7 cellular contexts compared by ENCODE assay signal in genomic region chr19:49150944-49151243, GRCh38. TPM values are rescaled to one million over a fixed set of nuclear protein-coding genes. Genes with fewer than 3 reads are reported as not detected.
DNase-seq lines count a peak whose midpoint lies in the region; ATAC-seq and TF ChIP-seq lines count a peak whose summit lies in the region.
"Had no signal": no experiment of that assay in that cellular context is flagged by ENCODE, and none has a peak within 500 bp of the region (broad histone marks: within the 10 kb centered on the region; RNA-seq: fewer than 3 reads in every experiment).

No MANE protein-coding gene starts in this region.

- no peaks in the 10 kb centered on the region for H3K9me3 ChIP-seq in psoas muscle

- no peak for TF ChIP-seq CTCF in dorsolateral prefrontal cortex (IDR thresholded peaks at IDR 0.05 in 54 of 56, conservative IDR thresholded peaks at IDR 0.05 in 2 of 56; ENCODE audit: low read depth in 1 of 56, partially characterized antibody in 56 of 56)
- TF ChIP-seq CTCF in psoas muscle (IDR thresholded peaks at IDR 0.05) = no peak

- intact Hi-C loops in dorsolateral prefrontal cortex (cut with DNase I) = no loop called here
- intact Hi-C loops in psoas muscle (cut with DNase I) = loop anchor here (5.0 to 10.0 kb wide), 2 partner anchors 34 to 156 kb away; partner anchors contain the start of genes C19orf73 (in 2 of the 2), PPFIA3 (in 2 of the 2), GYS1 (in 1 of the 2) and RUVBL2 (in 1 of the 2)

- H3K4me3 ChIP-seq in dorsolateral prefrontal cortex (peak overlapping the region; percentile 48 to 99 (median 82)), psoas muscle (peak overlapping the region; percentile 77)

- no peaks in the 10 kb centered on the region for H3K36me3 ChIP-seq in psoas muscle (ENCODE audit: insufficient read depth in 1 of 2, low read depth in 1 of 2)

- peaks cover 45% of the 10 kb centered on the region for H3K27me3 Mint-ChIP-seq in IgD-negative memory B cell
- H3K27me3 Mint-ChIP-seq in activated CD8-positive, alpha-beta memory T cell treated with anti-CD3 and anti-CD28 coated beads, Interleukin-2, amount 10 ng/mL, durations not matched to agents 7 days and 5 days = peaks cover 69% of the 10 kb centered on the region

- ATAC-seq in psoas muscle = no peak
- no peak for ATAC-seq in HG02870 (IDR thresholded peaks at IDR 0.05; ENCODE audit: unreplicated experiment)
- ATAC-seq in activated CD8-positive, alpha-beta memory T cell treated with anti-CD3 and anti-CD28 coated beads, Interleukin-2, amount 10 ng/mL, durations not matched to agents 7 days and 5 days = no peak

- peak overlapping the region; percentile 52 to 89 (median 76) for H3K4me3 Mint-ChIP-seq in IgD-negative memory B cell
- no peak overlapping the region for H3K4me3 Mint-ChIP-seq in activated CD8-positive, alpha-beta memory T cell treated with anti-CD3 and anti-CD28 coated beads, Interleukin-2, amount 10 ng/mL, durations not matched to agents 7 days and 5 days

- peaks cover 25% of the 10 kb centered on the region for H3K4me1 ChIP-seq in psoas muscle

- no peak overlapping the region for H3K27ac Mint-ChIP-seq in IgD-negative memory B cell
- no peak overlapping the region for H3K27ac Mint-ChIP-seq in activated CD8-positive, alpha-beta memory T cell treated with anti-CD3 and anti-CD28 coated beads, Interleukin-2, amount 10 ng/mL, durations not matched to agents 7 days and 5 days

- H3K4me1 Mint-ChIP-seq in IgD-negative memory B cell = peaks cover 8 to 13% (median 8%) of the 10 kb centered on the region in 3 donors
- H3K4me1 Mint-ChIP-seq in activated CD8-positive, alpha-beta memory T cell treated with anti-CD3 and anti-CD28 coated beads, Interleukin-2, amount 10 ng/mL, durations not matched to agents 7 days and 5 days = peaks cover 25% of the 10 kb centered on the region

- H3K27ac ChIP-seq in dorsolateral prefrontal cortex = peak overlapping the region in 44 of 59 donors; percentile 19 to 95 (median 84)
- peak overlapping the region; percentile 99 for H3K27ac ChIP-seq in psoas muscle

- DNase-seq in dorsolateral prefrontal cortex (no peak), psoas muscle (no peak), ecto neural progenitor cell (ENCODE audit: low spot score) (no peak)
- DNase-seq in activated CD8-positive, alpha-beta memory T cell treated with anti-CD3 and anti-CD28 coated beads, Interleukin-2, amount 10 ng/mL, durations not matched to agents 7 days and 5 days = no peak
- DNase-seq: activated CD4-positive, alpha-beta T cell treated with anti-CD3 and anti-CD28 coated beads, Interleukin-2, amount 50 U/mL, for 1 hour had no signal

- H3K9me3 Mint-ChIP-seq in IgD-negative memory B cell = peaks cover 3 to 8% (median 8%) of the 10 kb centered on the region in 3 donors
- H3K9me3 Mint-ChIP-seq in activated CD8-positive, alpha-beta memory T cell treated with anti-CD3 and anti-CD28 coated beads, Interleukin-2, amount 10 ng/mL, durations not matched to agents 7 days and 5 days (ENCODE audit: low read depth) = no peaks in the 10 kb centered on the region

- 8 to 9% (median 8%) methylated on average over 12 to 16 of the region's 16 CpGs for WGBS in psoas muscle, 3 donors

- no peaks in the 10 kb centered on the region for H3K36me3 Mint-ChIP-seq in IgD-negative memory B cell
- no peaks in the 10 kb centered on the region for H3K36me3 Mint-ChIP-seq in activated CD8-positive, alpha-beta memory T cell treated with anti-CD3 and anti-CD28 coated beads, Interleukin-2, amount 10 ng/mL, durations not matched to agents 7 days and 5 days

- no peaks in the 10 kb centered on the region for H3K27me3 ChIP-seq in dorsolateral prefrontal cortex
- no peaks in the 10 kb centered on the region for H3K27me3 ChIP-seq in psoas muscle (ENCODE audit: insufficient read depth in 3 of 3, low read length in 2 of 3)

- CTCF ChIA-PET in activated CD8-positive, alpha-beta memory T cell treated with anti-CD3 and anti-CD28 coated beads, Interleukin-2, amount 10 ng/mL, durations not matched to agents 7 days and 5 days (lab: Charles Lee) = interaction anchor here (1.0 to 1.9 kb wide), 3 partner anchors 53 to 151 kb away, joined by 3 to 10 read pairs (median 4); no protein-coding TSS in a partner anchor

RNA-seq across cellular contexts. Expression of gene HRC, which starts 4.3 kb away (rescaled TPM):
- polyA plus RNA-seq in IgD-negative memory B cell = not detected
- 1 to 10 TPM in 96 of 120 experiments, under 1 TPM in 24; 0.26 to 5.0 (median 1.5) TPM for total RNA-seq in dorsolateral prefrontal cortex
- 100 to 1,000 TPM; 250 to 405 (median 298) TPM for total RNA-seq in psoas muscle
- polyA plus RNA-seq in psoas muscle = 100 to 1,000 TPM in 2 of 3 donors, 10 to 100 TPM in 1; 32.9 to 160 (median 105) TPM
- not detected for total RNA-seq in activated CD8-positive, alpha-beta memory T cell treated with anti-CD3 and anti-CD28 coated beads, Interleukin-2, amount 10 ng/mL, durations not matched to agents 7 days and 5 days

RNA-seq across cellular contexts. Expression of gene TRPM4, which starts 6.7 kb away (rescaled TPM):
- polyA plus RNA-seq in IgD-negative memory B cell (not detected), psoas muscle (1 to 10 TPM; 6.5 to 8.7 (median 6.7) TPM)
- total RNA-seq in dorsolateral prefrontal cortex (10 to 100 TPM in 119 of 120 experiments, 1 to 10 TPM in 1; 7.3 to 29.5 (median 16.3) TPM), psoas muscle (10 to 100 TPM in 3 of 4 donors, 1 to 10 TPM in 1; 9.5 to 20.6 (median 16.2) TPM)
- under 1 TPM in 1 of 2 experiments, not detected in 1; 0.14 TPM for total RNA-seq in activated CD8-positive, alpha-beta memory T cell treated with anti-CD3 and anti-CD28 coated beads, Interleukin-2, amount 10 ng/mL, durations not matched to agents 7 days and 5 days

RNA-seq across cellular contexts. Expression of gene PPFIA3, which starts 31.6 kb away (rescaled TPM):
- not detected for polyA plus RNA-seq in IgD-negative memory B cell
- total RNA-seq in dorsolateral prefrontal cortex = 100 to 1,000 TPM in 3 of 120 experiments, 10 to 100 TPM in 117; 24.9 to 116 (median 84.0) TPM
- total RNA-seq in psoas muscle = 1 to 10 TPM; 1.4 to 3.8 (median 2.6) TPM
- 1 to 10 TPM; 2.6 to 5.0 (median 3.2) TPM for polyA plus RNA-seq in psoas muscle
- 1 to 10 TPM; 1.7 to 3.6 TPM for total RNA-seq in activated CD8-positive, alpha-beta memory T cell treated with anti-CD3 and anti-CD28 coated beads, Interleukin-2, amount 10 ng/mL, durations not matched to agents 7 days and 5 days

RNA-seq across cellular contexts. Expression of gene C19orf73, which starts 32.0 kb away (rescaled TPM):
- polyA plus RNA-seq in IgD-negative memory B cell (2.6 TPM), psoas muscle (1 to 10 TPM; 1.7 to 1.9 (median 1.9) TPM)
- total RNA-seq in dorsolateral prefrontal cortex (1 to 10 TPM in 119 of 120 experiments, not detected in 1; 1.5 to 6.6 (median 3.2) TPM), psoas muscle (1 to 10 TPM in 2 of 4 donors, under 1 TPM in 2; 0.54 to 1.6 (median 1.2) TPM)
- 1 to 10 TPM; 1.6 to 1.8 TPM for total RNA-seq in activated CD8-positive, alpha-beta memory T cell treated with anti-CD3 and anti-CD28 coated beads, Interleukin-2, amount 10 ng/mL, durations not matched to agents 7 days and 5 days

RNA-seq across cellular contexts. Expression of gene LIN7B, which starts 36.7 kb away (rescaled TPM):
- polyA plus RNA-seq in IgD-negative memory B cell = 8.3 TPM
- total RNA-seq in dorsolateral prefrontal cortex = 10 to 100 TPM; 15.5 to 61.0 (median 36.9) TPM
- total RNA-seq in psoas muscle = 10 to 100 TPM; 11.8 to 27.9 (median 22.3) TPM
- polyA plus RNA-seq in psoas muscle = 10 to 100 TPM; 13.9 to 24.3 (median 15.8) TPM
- total RNA-seq in activated CD8-positive, alpha-beta memory T cell treated with anti-CD3 and anti-CD28 coated beads, Interleukin-2, amount 10 ng/mL, durations not matched to agents 7 days and 5 days = 1 to 10 TPM; 3.3 to 5.7 TPM

Comparison
In these comparisons a context has a peak if more than half of its experiments do, and no peak if none do; other contexts are left out.
1. RNA of gene HRC, which starts 4.3 kb away (total RNA-seq): 250 to 405 TPM in psoas muscle; 0.26 to 5.0 TPM in dorsolateral prefrontal cortex and not detected in activated CD8-positive, alpha-beta memory T cell treated with anti-CD3 and anti-CD28 coated beads, Interleukin-2, amount 10 ng/mL, durations not matched to agents 7 days and 5 days; every median in the first group is over 10 times any median in the second.
2. RNA of gene TRPM4, which starts 6.7 kb away (total RNA-seq): 9.5 to 20.6 TPM in psoas muscle and 7.3 to 29.5 TPM in dorsolateral prefrontal cortex; 0.14 TPM in activated CD8-positive, alpha-beta memory T cell treated with anti-CD3 and anti-CD28 coated beads, Interleukin-2, amount 10 ng/mL, durations not matched to agents 7 days and 5 days; every median in the first group is over 4 times any median in the second.
3. RNA of gene PPFIA3, which starts 31.6 kb away (total RNA-seq): 24.9 to 116 TPM in dorsolateral prefrontal cortex; 1.7 to 3.6 TPM in activated CD8-positive, alpha-beta memory T cell treated with anti-CD3 and anti-CD28 coated beads, Interleukin-2, amount 10 ng/mL, durations not matched to agents 7 days and 5 days and 1.4 to 3.8 TPM in psoas muscle; every median in the first group is over 4 times any median in the second.
4. intact Hi-C loops: an anchor here in psoas muscle (5.0 to 10.0 kb wide); none called in dorsolateral prefrontal cortex.